In genomic region chr3:196645091-196645490, GRCh38 we compare ENCODE assay signal across 19 cellular contexts. TPM values are rescaled to one million over a fixed set of nuclear protein-coding genes. Genes with fewer than 3 reads are reported as not detected.
DNase-seq lines count a peak whose midpoint lies in the region; ATAC-seq, FAIRE-seq and TF ChIP-seq lines count a peak whose summit lies in the region.
"Had no signal": no experiment of that assay in that cellular context is flagged by ENCODE, and none has a peak within 500 bp of the region (broad histone marks: within the 10 kb centered on the region; RNA-seq: fewer than 3 reads in every experiment).

No MANE protein-coding gene starts in this region.

- peak overlapping the region; percentile 87 for H3K4me3 Mint-ChIP-seq in T-helper 2 cell treated with Interferon-gamma antibody and Interleukin-4, amounts not matched to agents 5 μg/mL and 100 μg/mL, for 36 hours

- no peak for TF ChIP-seq CTCF in kidney (IDR thresholded peaks at IDR 0.05; ENCODE audit: borderline replicate concordance, extremely low read depth, insufficient read depth)

- no peaks in the 10 kb centered on the region for H3K9me3 Mint-ChIP-seq in T-helper 2 cell treated with Interferon-gamma antibody and Interleukin-4, amounts not matched to agents 5 μg/mL and 100 μg/mL, for 36 hours

- H3K4me1 ChIP-seq in kidney (ENCODE audit: control insufficient read depth in 1 of 2, insufficient read depth in 1 of 2, low read depth in 1 of 2, low read length in 2 of 2): peaks cover 0 to 3% of the 10 kb centered on the region in 2 donors
- H3K4me1 ChIP-seq: breast epithelium had no signal

- FAIRE-seq in kidney (lab: Jason Lieb, UNC): no peak
- FAIRE-seq: RCC 7860 had no signal

- H3K36me3 ChIP-seq in kidney (ENCODE audit: control insufficient read depth in 1 of 2, insufficient read depth in 2 of 2, low read length in 2 of 2): no peaks in the 10 kb centered on the region
- H3K36me3 ChIP-seq: breast epithelium, WERI-Rb-1 had no signal

- peaks cover 66% of the 10 kb centered on the region for H3K36me3 Mint-ChIP-seq in T-helper 2 cell treated with Interferon-gamma antibody and Interleukin-4, amounts not matched to agents 5 μg/mL and 100 μg/mL, for 36 hours (ENCODE audit: low read depth)

- intact Hi-C loops in kidney (cut with DNase I): no loop called here

- no peak overlapping the region for H3K9ac ChIP-seq in kidney (ENCODE audit: low read length in 2 of 2)

- H3K4me3 ChIP-seq in kidney (ENCODE audit: low read length in 2 of 2): no peak overlapping the region
- H3K4me3 ChIP-seq: breast epithelium, esophagus muscularis mucosa, lower lobe of right lung had no signal

- no peak for ATAC-seq in GM18505 (IDR thresholded peaks at IDR 0.05; ENCODE audit: unreplicated experiment)
- ATAC-seq: lower lobe of right lung had no signal

- H3K27ac ChIP-seq in kidney (ENCODE audit: low read depth in 2 of 2, low read length in 2 of 2): no peak overlapping the region
- H3K27ac ChIP-seq: breast epithelium, esophagus muscularis mucosa, lower lobe of right lung, WERI-Rb-1 had no signal

- H3K9me3 ChIP-seq in kidney (ENCODE audit: control insufficient read depth in 1 of 2, low read length in 2 of 2): no peaks in the 10 kb centered on the region
- H3K9me3 ChIP-seq: breast epithelium, esophagus muscularis mucosa, lower lobe of right lung had no signal

- no peaks in the 10 kb centered on the region for H3K27me3 Mint-ChIP-seq in T-helper 2 cell treated with Interferon-gamma antibody and Interleukin-4, amounts not matched to agents 5 μg/mL and 100 μg/mL, for 36 hours (ENCODE audit: low read depth)

- TF ChIP-seq POLR2A in GM18505 (IDR thresholded peaks at IDR 0.05; ENCODE audit: borderline replicate concordance, extremely low read depth, insufficient read depth, insufficient read length): no peak

- peak; percentile 48 for DNase-seq in stimulated activated CD4-positive, alpha-beta T cell treated with anti-CD3 and anti-CD28 coated beads, Interleukin-1b, Interleukin-23, amount 100 ng/mL, for 48 hours
- no peak for DNase-seq in stimulated activated CD4-positive, alpha-beta T cell treated with anti-CD3 and anti-CD28 coated beads, Interleukin-15, amount 100 ng/mL, for 24 hours
- no peak for DNase-seq in T-helper 2 cell treated with Interferon-gamma antibody and Interleukin-4, amounts not matched to agents 5 μg/mL and 100 μg/mL, for 36 hours (ENCODE audit: low spot score)
- DNase-seq in kidney: peak; percentile 21
- no peak for DNase-seq in NCI-H2171 (lab: John Stamatoyannopoulos, UW)
- no peak for DNase-seq in NCI-H1417 (lab: John Stamatoyannopoulos, UW)
- DNase-seq: DMS153; glutamatergic neuron; HCEC 1CT; KG1; lower lobe of right lung; NCI-H1105 treated with DMSO at 0.1 percent for 48 hours; NCI-H774; stimulated activated CD4-positive, alpha-beta T cell treated with anti-CD3 and anti-CD28 coated beads, Interleukin-4, amount 100 ng/mL, for 24 hours; WERI-Rb-1 had no signal

- H3K27ac Mint-ChIP-seq in T-helper 2 cell treated with Interferon-gamma antibody and Interleukin-4, amounts not matched to agents 5 μg/mL and 100 μg/mL, for 36 hours: peak overlapping the region; percentile 24

- H3K4me1 Mint-ChIP-seq in T-helper 2 cell treated with Interferon-gamma antibody and Interleukin-4, amounts not matched to agents 5 μg/mL and 100 μg/mL, for 36 hours (ENCODE audit: low read depth): peaks cover 55% of the 10 kb centered on the region

RNA-seq across cellular contexts. Expression of gene NRROS, which starts 5.6 kb away (rescaled TPM):
- total RNA-seq in kidney: 11.6 TPM
- 2.0 TPM for polyA plus RNA-seq in kidney (ENCODE audit: insufficient read depth, low read depth, low replicate concordance)

Comparison
In these comparisons a context has a peak if more than half of its experiments do, and no peak if none do; other contexts are left out.
1. DNase-seq: peak in stimulated activated CD4-positive, alpha-beta T cell treated with anti-CD3 and anti-CD28 coated beads, Interleukin-1b, Interleukin-23, amount 100 ng/mL, for 48 hours (single experiment) and kidney (single experiment); none in stimulated activated CD4-positive, alpha-beta T cell treated with anti-CD3 and anti-CD28 coated beads, Interleukin-15, amount 100 ng/mL, for 24 hours (single experiment), T-helper 2 cell treated with Interferon-gamma antibody and Interleukin-4, amounts not matched to agents 5 μg/mL and 100 μg/mL, for 36 hours (single experiment), NCI-H2171 (single experiment) and NCI-H1417 (0 of 3).